ENCODE assay signal across 8 cellular contexts in the genomic region with DNA sequence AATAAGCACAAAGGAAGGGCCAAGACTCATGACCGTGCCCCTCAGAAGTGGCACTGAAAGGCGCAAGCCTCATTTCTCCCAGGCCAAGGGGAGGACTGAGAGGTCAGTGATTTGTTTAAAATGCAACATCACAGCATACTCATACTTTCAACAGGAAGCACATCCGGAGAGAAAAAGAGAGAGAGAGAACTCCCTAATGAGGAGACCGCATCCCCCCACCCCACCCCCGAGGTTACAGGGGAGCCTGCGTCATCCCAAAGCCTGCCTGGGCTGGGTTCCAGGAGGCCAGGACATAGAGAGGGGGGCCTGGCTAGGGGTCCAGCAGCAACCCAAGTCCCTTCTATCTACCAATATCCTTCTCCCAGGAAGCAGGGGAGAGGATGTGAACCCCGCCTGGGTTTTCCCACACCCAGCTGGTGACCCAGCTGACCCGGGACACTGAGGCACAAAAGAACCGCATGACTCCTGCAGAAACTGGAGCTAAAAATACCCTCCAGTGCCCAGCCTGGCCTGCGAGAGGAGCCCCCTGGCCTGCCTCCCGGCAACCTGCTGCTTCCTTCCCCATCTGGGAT. TPM values are rescaled to one million over a fixed set of nuclear protein-coding genes. Genes with fewer than 3 reads are reported as not detected.
DNase-seq lines count a peak whose midpoint lies in the region; ATAC-seq lines count a peak whose summit lies in the region.

No MANE protein-coding gene starts in this region.

- no peak for ATAC-seq in central memory CD8-positive, alpha-beta T cell (replicated peaks; ENCODE audit: extremely low read depth, poor library complexity, severe bottlenecking)
- ATAC-seq in memory B cell (ENCODE audit: low read depth) (no peak), HG02588 (IDR thresholded peaks at IDR 0.05; ENCODE audit: unreplicated experiment) (no peak)

- no peaks in the 10 kb centered on the region for H3K9me3 Mint-ChIP-seq in central memory CD8-positive, alpha-beta T cell
- H3K9me3 Mint-ChIP-seq in memory B cell, result no peaks in the 10 kb centered on the region

- peaks cover 20% of the 10 kb centered on the region for H3K36me3 Mint-ChIP-seq in central memory CD8-positive, alpha-beta T cell (ENCODE audit: insufficient read depth)
- no peaks in the 10 kb centered on the region for H3K36me3 Mint-ChIP-seq in memory B cell

- DNase-seq in AG08395 (ENCODE audit: low spot score), result peak; percentile 79
- peak; percentile 72 for DNase-seq in NCI-H226
- DNase-seq in central memory CD8-positive, alpha-beta T cell (ENCODE audit: low spot score in 2 of 2), result no peak
- no peak for DNase-seq in memory B cell (ENCODE audit: low spot score in 2 of 2)
- DNase-seq in inferior parietal cortex (ENCODE audit: extremely low spot score), result no peak
- no peak for DNase-seq in NCI-H1436 treated with DMSO at 0.1 percent for 48 hours (lab: John Stamatoyannopoulos, UW)

- no peaks in the 10 kb centered on the region for H3K27me3 Mint-ChIP-seq in central memory CD8-positive, alpha-beta T cell
- no peaks in the 10 kb centered on the region for H3K27me3 Mint-ChIP-seq in memory B cell

- peak overlapping the region; percentile 49 for H3K4me3 Mint-ChIP-seq in central memory CD8-positive, alpha-beta T cell
- H3K4me3 Mint-ChIP-seq in memory B cell, result no peak overlapping the region

- peak overlapping the region; percentile 96 for H3K27ac ChIP-seq in urinary bladder (ENCODE audit: low read depth)

- H3K36me3 ChIP-seq in urinary bladder (ENCODE audit: insufficient read depth), result no peaks in the 10 kb centered on the region

- peak overlapping the region; percentile 91 for H3K27ac Mint-ChIP-seq in central memory CD8-positive, alpha-beta T cell (ENCODE audit: low read depth)
- H3K27ac Mint-ChIP-seq in memory B cell, result peak overlapping the region; percentile 95

- no peaks in the 10 kb centered on the region for H3K4me1 ChIP-seq in urinary bladder (ENCODE audit: insufficient read depth)

- H3K4me1 Mint-ChIP-seq in central memory CD8-positive, alpha-beta T cell, result peaks cover 73% of the 10 kb centered on the region
- peaks cover 60% of the 10 kb centered on the region for H3K4me1 Mint-ChIP-seq in memory B cell

- 21% methylated on average over 11 of the region's 11 CpGs for WGBS in urinary bladder

- no peak overlapping the region for H3K4me3 ChIP-seq in urinary bladder (ENCODE audit: low read depth, low read length)

RNA-seq across cellular contexts. Expression of a gene that starts 3.8 kb away (rescaled TPM):
- total RNA-seq in urinary bladder, result 71.4 TPM
- 95.8 TPM for polyA plus RNA-seq in urinary bladder

RNA-seq across cellular contexts. Expression of a gene that starts 40.7 kb away (rescaled TPM):
- total RNA-seq in urinary bladder, result 24.8 TPM
- polyA plus RNA-seq in urinary bladder, result 51.5 TPM

Comparison
In these comparisons a context has a peak if more than half of its experiments do, and no peak if none do; other contexts are left out.
1. DNase-seq: peak in AG08395 (single experiment) and NCI-H226 (single experiment); none in central memory CD8-positive, alpha-beta T cell (0 of 2), memory B cell (0 of 2), inferior parietal cortex (single experiment) and NCI-H1436 treated with DMSO at 0.1 percent for 48 hours (single experiment).